1 cellular context compared by ENCODE assay signal in genomic region chr7:99733003-99733402, GRCh38.
TF ChIP-seq lines count a peak whose summit lies in the region.

No MANE protein-coding gene starts in this region.

TF ChIP-seq in liver, 16 proteins besides CTCF, POLR2A, EP300 and RAD21 (continued from another document):
- TF ChIP-seq, protein P1, sequence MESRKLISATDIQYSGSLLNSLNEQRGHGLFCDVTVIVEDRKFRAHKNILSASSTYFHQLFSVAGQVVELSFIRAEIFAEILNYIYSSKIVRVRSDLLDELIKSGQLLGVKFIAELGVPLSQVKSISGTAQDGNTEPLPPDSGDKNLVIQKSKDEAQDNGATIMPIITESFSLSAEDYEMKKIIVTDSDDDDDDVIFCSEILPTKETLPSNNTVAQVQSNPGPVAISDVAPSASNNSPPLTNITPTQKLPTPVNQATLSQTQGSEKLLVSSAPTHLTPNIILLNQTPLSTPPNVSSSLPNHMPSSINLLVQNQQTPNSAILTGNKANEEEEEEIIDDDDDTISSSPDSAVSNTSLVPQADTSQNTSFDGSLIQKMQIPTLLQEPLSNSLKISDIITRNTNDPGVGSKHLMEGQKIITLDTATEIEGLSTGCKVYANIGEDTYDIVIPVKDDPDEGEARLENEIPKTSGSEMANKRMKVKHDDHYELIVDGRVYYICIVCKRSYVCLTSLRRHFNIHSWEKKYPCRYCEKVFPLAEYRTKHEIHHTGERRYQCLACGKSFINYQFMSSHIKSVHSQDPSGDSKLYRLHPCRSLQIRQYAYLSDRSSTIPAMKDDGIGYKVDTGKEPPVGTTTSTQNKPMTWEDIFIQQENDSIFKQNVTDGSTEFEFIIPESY (IDR thresholded peaks at IDR 0.05), result peak; percentile 68
- TF ChIP-seq SP1 (IDR thresholded peaks at IDR 0.05) (peak; percentile 76), JUND (IDR thresholded peaks at IDR 0.05) (no peak), HNF4G (IDR thresholded peaks at IDR 0.05) (no peak), RXRA (IDR thresholded peaks at IDR 0.05) (peak; percentile 77 to 82), YY1 (IDR thresholded peaks at IDR 0.05) (peak; percentile 46), FOXA2 (IDR thresholded peaks at IDR 0.05) (peak; percentile 62)
TF ChIP-seq in liver: peak in this region for 6.
